In the genomic region with DNA sequence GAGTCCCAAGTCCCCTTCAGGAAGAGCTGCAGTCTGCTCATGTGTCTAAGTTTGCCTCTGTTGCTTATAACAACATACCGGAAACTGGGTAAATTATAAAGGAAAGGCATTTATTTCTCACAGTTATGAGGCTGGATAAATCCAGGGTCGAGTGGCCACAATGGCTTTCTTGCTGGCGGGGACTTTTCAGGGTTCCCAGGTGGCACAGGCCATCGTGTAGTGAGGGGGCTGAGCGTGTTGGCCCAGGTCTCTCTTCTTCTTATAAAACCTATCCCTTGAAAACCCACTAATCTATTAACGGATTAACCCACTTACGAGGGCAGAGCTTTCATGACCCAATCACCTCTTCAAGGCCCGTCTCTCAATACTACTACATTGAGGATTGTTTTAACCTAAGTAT, we compare ENCODE assay signal across 30 cellular contexts. TPM values are rescaled to one million over a fixed set of nuclear protein-coding genes. Genes with fewer than 3 reads are reported as not detected.
"Had no signal": no experiment of that assay in that cellular context is flagged by ENCODE, and none has a peak within 500 bp of the region (broad histone marks: within the 10 kb centered on the region; RNA-seq: fewer than 3 reads in every experiment).

No MANE protein-coding gene starts in this region.

- H3K9me3 ChIP-seq: ascending aorta, breast epithelium, colonic mucosa, esophagus muscularis mucosa, gastrocnemius medialis, heart right ventricle had no signal

- H3K27ac ChIP-seq: ascending aorta, breast epithelium, cardiac muscle cell, colonic mucosa, dorsolateral prefrontal cortex, esophagus muscularis mucosa, foreskin keratinocyte, gastrocnemius medialis, heart right ventricle had no signal

- H3K36me3 ChIP-seq: breast epithelium, cardiac muscle cell, colonic mucosa, gastrocnemius medialis had no signal

- ATAC-seq: activated CD4-positive, alpha-beta T cell treated with anti-CD3 and anti-CD28 coated beads for 36 hours; activated CD8-positive, alpha-beta memory T cell treated with anti-CD3 and anti-CD28 coated beads, Interleukin-2, amount 10 ng/mL, durations not matched to agents 7 days and 5 days; activated CD8-positive, alpha-beta T cell treated with anti-CD3 and anti-CD28 coated beads, Interleukin-2, amount 10 ng/mL, durations not matched to agents 7 days and 5 days; activated naive CD4-positive, alpha-beta T cell treated with anti-CD3 and anti-CD28 coated beads, Interleukin-2, amount 50 U/mL, for 72 hours; foreskin keratinocyte; gastrocnemius medialis; heart right ventricle; T-helper 17 cell had no signal

- H3K4me1 ChIP-seq: ascending aorta, breast epithelium, colonic mucosa, foreskin keratinocyte had no signal

- H3K27me3 ChIP-seq: ascending aorta, breast epithelium, cardiac muscle cell, colonic mucosa, foreskin keratinocyte, gastrocnemius medialis had no signal

- DNase-seq: activated CD4-positive, alpha-beta memory T cell treated with anti-CD3 and anti-CD28 coated beads for 36 hours; activated CD4-positive, alpha-beta T cell treated with anti-CD3 and anti-CD28 coated beads for 36 hours; activated CD4-positive, alpha-beta T cell treated with anti-CD3 and anti-CD28 coated beads, Interleukin-2, amount 10 ng/mL, durations not matched to agents 24 days and 14 days; activated CD4-positive, CD25-positive, alpha-beta regulatory T cell; activated CD4-positive, CD25-positive, alpha-beta regulatory T cell treated with anti-CD3 and anti-CD28 coated beads, Interleukin-2, amount 50 U/mL, for 72 hours; activated CD8-positive, alpha-beta memory T cell treated with anti-CD3 and anti-CD28 coated beads, Interleukin-2, amount 10 ng/mL, durations not matched to agents 7 days and 5 days; activated CD8-positive, alpha-beta memory T cell treated with anti-CD3 and anti-CD28 coated beads, Interleukin-2, amount 50 U/mL, for 4 hours; activated CD8-positive, alpha-beta T cell treated with anti-CD3 and anti-CD28 coated beads, Interleukin-2, amount 10 ng/mL, durations not matched to agents 7 days and 5 days; activated naive CD4-positive, alpha-beta T cell treated with anti-CD3 and anti-CD28 coated beads, Interleukin-2, amount 10 ng/mL, durations not matched to agents 7 days and 5 days; activated naive CD8-positive, alpha-beta T cell treated with anti-CD3 and anti-CD28 coated beads, Interleukin-2, amount 10 ng/mL, durations not matched to agents 7 days and 5 days; activated T-cell treated with anti-CD3 and anti-CD28 coated beads, Interleukin-2, amount 50 U/mL, for 1 hour; activated T-cell treated with anti-CD3 and anti-CD28 coated beads, Interleukin-2, amount 50 U/mL, for 48 hours; central memory CD4-positive, alpha-beta T cell; cerebellar nuclear complex; colonic mucosa; dorsolateral prefrontal cortex; effector memory CD4-positive, alpha-beta T cell; erythroblast; foreskin keratinocyte; gastrocnemius medialis; glutamatergic neuron; heart right ventricle; T-helper 1 cell; T-helper 17 cell; T1000 had no signal

- H3K4me3 ChIP-seq: ascending aorta, breast epithelium, cardiac muscle cell, colonic mucosa, dorsolateral prefrontal cortex, esophagus muscularis mucosa, gastrocnemius medialis, heart right ventricle had no signal

RNA-seq across cellular contexts. Expression of gene VIPR2, which starts 8.7 kb away (rescaled TPM):
- total RNA-seq: activated CD8-positive, alpha-beta T cell treated with anti-CD3 and anti-CD28 coated beads, Interleukin-2, amount 10 ng/mL, durations not matched to agents 7 days and 5 days; foreskin keratinocyte; T-helper 17 cell had no signal
